Comparison of ENCODE assay signal across 8 cellular contexts in genomic region chr22:44550666-44551491, GRCh38. TPM values are rescaled to one million over a fixed set of nuclear protein-coding genes. Genes with fewer than 3 reads are reported as not detected.
DNase-seq lines count a peak whose midpoint lies in the region; ATAC-seq, FAIRE-seq and TF ChIP-seq lines count a peak whose summit lies in the region.

No MANE protein-coding gene starts in this region.

- no peak for FAIRE-seq in GM19239 (lab: Jason Lieb, UNC)

- H4K20me1 ChIP-seq in PC-3 (ENCODE audit: low read length), result no peaks in the 10 kb centered on the region

- H3K4ac ChIP-seq in trophoblast cell (ENCODE audit: low read depth, low read length), result no peak overlapping the region

- no peaks in the 10 kb centered on the region for H3K36me3 ChIP-seq in PC-3 (ENCODE audit: low read depth, low read length)
- no peaks in the 10 kb centered on the region for H3K36me3 ChIP-seq in trophoblast cell (ENCODE audit: control insufficient read depth in 1 of 2, insufficient read depth in 2 of 2, low read length in 2 of 2)

- H4K12ac ChIP-seq in trophoblast cell (ENCODE audit: low read depth, low read length), result no peak overlapping the region

- no peaks in the 10 kb centered on the region for H3K9me3 Mint-ChIP-seq in naive thymus-derived CD8-positive, alpha-beta T cell

- peak overlapping the region; percentile 73 for H3K9ac ChIP-seq in PC-3 (ENCODE audit: low read length)
- no peak overlapping the region for H3K9ac ChIP-seq in trophoblast cell (ENCODE audit: low read length)

- no peak overlapping the region for H3K14ac ChIP-seq in trophoblast cell (ENCODE audit: low read length)

- H3F3A ChIP-seq in PC-3 (ENCODE audit: low read length, unreplicated experiment), result no peaks in the 10 kb centered on the region

- H2AK5ac ChIP-seq in trophoblast cell (ENCODE audit: low read length), result no peak overlapping the region

- no peak for TF ChIP-seq CTCF in PC-3 (conservative IDR thresholded peaks at IDR 0.05; ENCODE audit: low read depth, low read length)

- no peak overlapping the region for H2BK12ac ChIP-seq in trophoblast cell (ENCODE audit: low read length)

- ATAC-seq in PC-3 (peak; percentile 78), GM21515 (IDR thresholded peaks at IDR 0.05; ENCODE audit: unreplicated experiment) (no peak), GM21367 (IDR thresholded peaks at IDR 0.05; ENCODE audit: unreplicated experiment) (no peak), GM18867 (IDR thresholded peaks at IDR 0.05; ENCODE audit: unreplicated experiment) (no peak)
- no peak for ATAC-seq in naive thymus-derived CD8-positive, alpha-beta T cell

- CTCF ChIA-PET in PC-3 (lab: Charles Lee), result no interaction called here

- H3K4me3 ChIP-seq in PC-3 (ENCODE audit: low read length), result peak overlapping the region; percentile 61
- no peak overlapping the region for H3K4me3 ChIP-seq in trophoblast cell (ENCODE audit: low read depth, low read length)

- H3K27me3 Mint-ChIP-seq in naive thymus-derived CD8-positive, alpha-beta T cell, result peaks cover 10 to 22% (median 14%) of the 10 kb centered on the region in 5 donors

- peak overlapping the region; percentile 47; the same call in 1 of the 2 replicates for H2AFZ ChIP-seq in PC-3 (ENCODE audit: low read length)
- H2AFZ ChIP-seq in trophoblast cell (ENCODE audit: insufficient read depth, low read length, poor library complexity), result no peak overlapping the region

- H3K23ac ChIP-seq in trophoblast cell (ENCODE audit: low read length), result no peak overlapping the region

- H3K27ac ChIP-seq in PC-3 (ENCODE audit: low read length), result peak overlapping the region; percentile 95
- peak overlapping the region; percentile 23 for H3K27ac ChIP-seq in epithelial cell of prostate
- H3K27ac ChIP-seq in trophoblast cell (ENCODE audit: low read depth, low read length), result no peak overlapping the region

- peak overlapping the region in 2 of 10 donors; percentile 15 to 34 for H3K27ac Mint-ChIP-seq in naive thymus-derived CD8-positive, alpha-beta T cell

- H3K18ac ChIP-seq in trophoblast cell (ENCODE audit: low read length), result no peak overlapping the region

- no TSS peak for BruUV-seq in PC-3 (replicated peaks; lab: Mats Ljungman, UMichigan)

- H3K79me1 ChIP-seq in trophoblast cell (ENCODE audit: low read length), result no peaks in the 10 kb centered on the region

- WGBS in trophoblast cell (ENCODE audit: extremely low coverage, insufficient coverage, insufficient read length), result no CpG with 5 or more reads among the region's 22 CpGs

- POLR2A ChIA-PET in PC-3 (lab: Charles Lee; ENCODE audit: unreplicated experiment), result no interaction called here
- POLR2A ChIA-PET in naive thymus-derived CD8-positive, alpha-beta T cell (lab: Charles Lee), result no interaction called here

- DNase-seq in GM19239 (ENCODE audit: insufficient read length, low spot score), result peak; percentile 15
- peak; percentile 76 for DNase-seq in PC-3
- DNase-seq in epithelial cell of prostate (ENCODE audit: low read depth, low spot score), result peak; percentile 41
- peak; percentile 80 to 83 for DNase-seq in trophoblast cell
- no peak for DNase-seq in naive thymus-derived CD8-positive, alpha-beta T cell

- H3K4me1 Mint-ChIP-seq in naive thymus-derived CD8-positive, alpha-beta T cell, result peaks cover 0 to 5% (median 2%) of the 10 kb centered on the region in 4 donors

- peak overlapping the region in 3 of 10 donors; percentile 29 to 65 (median 48) for H3K4me3 Mint-ChIP-seq in naive thymus-derived CD8-positive, alpha-beta T cell

- no peaks in the 10 kb centered on the region for H3K27me3 ChIP-seq in PC-3 (ENCODE audit: low read length)
- H3K27me3 ChIP-seq in trophoblast cell (ENCODE audit: insufficient read depth, low read length), result no peaks in the 10 kb centered on the region

- H4K8ac ChIP-seq in trophoblast cell (ENCODE audit: low read depth, low read length), result no peak overlapping the region

- intact Hi-C loops in PC-3 (cut with micrococcal nuclease), result no loop called here

- H2BK5ac ChIP-seq in trophoblast cell (ENCODE audit: low read depth, low read length, poor library complexity), result no peak overlapping the region

- H3K9me3 ChIP-seq in PC-3 (ENCODE audit: low read length) (no peaks in the 10 kb centered on the region), trophoblast cell (ENCODE audit: insufficient read depth, low read depth, low read length) (no peaks in the 10 kb centered on the region)

- H2BK120ac ChIP-seq in trophoblast cell (ENCODE audit: insufficient read depth, low read length, poor library complexity), result no peak overlapping the region

- H3K79me2 ChIP-seq in PC-3 (ENCODE audit: low read length) (no peaks in the 10 kb centered on the region), trophoblast cell (ENCODE audit: control insufficient read depth, insufficient read depth, low read length, poor library complexity) (peaks cover 1% of the 10 kb centered on the region)

- H3K36me3 Mint-ChIP-seq in naive thymus-derived CD8-positive, alpha-beta T cell, result no peaks in the 10 kb centered on the region

- H3K4me1 ChIP-seq in PC-3 (ENCODE audit: insufficient read depth, low read length) (peaks cover 12% of the 10 kb centered on the region), trophoblast cell (ENCODE audit: control insufficient read depth in 1 of 2, insufficient read depth in 2 of 2, low read length in 2 of 2) (peaks cover 0 to 5% of the 10 kb centered on the region in 2 experiments)

- H3K9me2 ChIP-seq in PC-3 (replicated peaks; ENCODE audit: low read length), result no peaks in the 10 kb centered on the region

- H4K91ac ChIP-seq in trophoblast cell (ENCODE audit: low read depth, low read length), result no peak overlapping the region

- H3K4me2 ChIP-seq in PC-3 (ENCODE audit: low read length) (peak overlapping the region; percentile 76), trophoblast cell (ENCODE audit: low read length) (no peak overlapping the region)

RNA-seq across cellular contexts. Expression of gene RTL6, which starts 52.8 kb away (rescaled TPM):
- total RNA-seq in PC-3 (2014; rRNA removed), result 13.0 and 15.8 TPM in 2 replicates
- polyA plus RNA-seq in trophoblast cell (2013), result 6.5 and 6.7 TPM in 2 replicates
- 10 to 100 TPM; 15.7 to 16.7 TPM for total RNA-seq in naive thymus-derived CD8-positive, alpha-beta T cell
- polyA plus RNA-seq in naive thymus-derived CD8-positive, alpha-beta T cell, result 1 to 10 TPM; 3.9 to 8.7 (median 7.2) TPM

Comparison
In these comparisons a context has a peak if more than half of its experiments do, and no peak if none do; other contexts are left out.
1. DNase-seq: peak in GM19239 (single experiment), PC-3 (single experiment), epithelial cell of prostate (single experiment) and trophoblast cell (2 of 2); none in naive thymus-derived CD8-positive, alpha-beta T cell (0 of 10).